ENCODE assay signal across 19 cellular contexts in the genomic region with DNA sequence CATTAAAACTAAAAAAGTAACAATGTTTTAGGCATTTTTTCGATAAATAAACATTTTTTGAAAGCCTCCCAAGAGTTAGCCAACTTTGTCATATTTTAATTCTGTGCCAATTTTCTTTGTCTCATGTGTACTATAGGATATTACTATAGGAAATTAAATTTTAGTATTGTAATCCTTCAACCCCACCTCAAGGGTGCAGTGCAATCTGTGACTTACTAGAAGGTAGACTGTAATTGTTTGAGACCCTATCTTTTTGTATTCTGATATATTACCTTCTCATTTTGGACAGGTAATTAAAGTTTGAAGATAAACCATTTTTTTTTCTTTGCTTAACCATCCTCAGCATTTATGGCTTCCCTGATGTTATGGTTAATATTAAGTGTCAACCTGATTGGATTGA.
"Had no signal": no experiment of that assay in that cellular context is flagged by ENCODE, and none has a peak within 500 bp of the region (broad histone marks: within the 10 kb centered on the region; RNA-seq: fewer than 3 reads in every experiment).

No MANE protein-coding gene starts in this region.

- H3K27ac Mint-ChIP-seq: effector memory CD8-positive, alpha-beta T cell; naive thymus-derived CD4-positive, alpha-beta T cell; nephron progenitor cell; stimulated activated naive B cell treated with anti-CD40 and anti-IgM and Interleukin-4, amounts not matched to agents 10 μg/mL and 1 μg/mL and 100 μg/mL, for 72 hours; stimulated activated naive CD8-positive, alpha-beta T cell treated with anti-CD3 and anti-CD28 coated beads, Interleukin-15, amount 100 ng/mL, for 72 hours had no signal

- H3K9me3 Mint-ChIP-seq: nephron progenitor cell had no signal

- H3K36me3 Mint-ChIP-seq: naive thymus-derived CD4-positive, alpha-beta T cell; stimulated activated naive B cell treated with anti-CD40 and anti-IgM and Interleukin-4, amounts not matched to agents 10 μg/mL and 1 μg/mL and 100 μg/mL, for 72 hours had no signal

- H3K4me1 ChIP-seq: heart right ventricle, spleen, testis, tibial nerve had no signal

- H3K27ac ChIP-seq: heart right ventricle, neutrophil, spleen, testis, tibial nerve had no signal

- H3K27me3 Mint-ChIP-seq: effector memory CD8-positive, alpha-beta T cell; naive thymus-derived CD4-positive, alpha-beta T cell; stimulated activated naive B cell treated with anti-CD40 and anti-IgM and Interleukin-4, amounts not matched to agents 10 μg/mL and 1 μg/mL and 100 μg/mL, for 72 hours; stimulated activated naive CD8-positive, alpha-beta T cell treated with anti-CD3 and anti-CD28 coated beads, Interleukin-15, amount 100 ng/mL, for 72 hours had no signal

- H3K9me3 ChIP-seq: neutrophil, testis, tibial nerve had no signal

- ATAC-seq: effector memory CD8-positive, alpha-beta T cell; heart right ventricle; left lobe of liver; naive thymus-derived CD4-positive, alpha-beta T cell; sciatic nerve; stimulated activated naive B cell treated with anti-CD40 and anti-IgM and Interleukin-4, amounts not matched to agents 10 μg/mL and 1 μg/mL and 100 μg/mL, for 72 hours; stimulated activated naive CD8-positive, alpha-beta T cell treated with anti-CD3 and anti-CD28 coated beads, Interleukin-15, amount 100 ng/mL, for 72 hours had no signal

- H3K4me3 ChIP-seq: heart right ventricle, spleen, testis, tibial nerve had no signal

- H3K4me3 Mint-ChIP-seq: effector memory CD8-positive, alpha-beta T cell; naive thymus-derived CD4-positive, alpha-beta T cell; nephron progenitor cell; stimulated activated naive B cell treated with anti-CD40 and anti-IgM and Interleukin-4, amounts not matched to agents 10 μg/mL and 1 μg/mL and 100 μg/mL, for 72 hours; stimulated activated naive CD8-positive, alpha-beta T cell treated with anti-CD3 and anti-CD28 coated beads, Interleukin-15, amount 100 ng/mL, for 72 hours had no signal

- DNase-seq: effector memory CD8-positive, alpha-beta T cell; heart right ventricle; hypothalamus; islet precursor cell; mammary epithelial cell; naive thymus-derived CD4-positive, alpha-beta T cell; nephron progenitor cell; posterior cingulate gyrus; spleen; stimulated activated CD4-positive, alpha-beta T cell treated with anti-CD3 and anti-CD28 coated beads, Interleukin-15, amount 100 ng/mL, for 24 hours; stimulated activated CD4-positive, alpha-beta T cell treated with anti-CD3 and anti-CD28 coated beads, Interleukin-1b, Interleukin-23, amount 100 ng/mL, for 48 hours; stimulated activated CD4-positive, alpha-beta T cell treated with anti-CD3 and anti-CD28 coated beads, Interleukin-4, amount 100 ng/mL, for 24 hours; stimulated activated naive B cell treated with anti-CD40 and anti-IgM and Interleukin-4, amounts not matched to agents 10 μg/mL and 1 μg/mL and 100 μg/mL, for 72 hours; stimulated activated naive CD8-positive, alpha-beta T cell treated with anti-CD3 and anti-CD28 coated beads, Interleukin-15, amount 100 ng/mL, for 72 hours; testis had no signal

- H3K27me3 ChIP-seq: heart right ventricle, neutrophil, spleen, testis, tibial nerve had no signal

- H3K36me3 ChIP-seq: heart right ventricle, neutrophil, spleen, tibial nerve had no signal

- H3K4me1 Mint-ChIP-seq: naive thymus-derived CD4-positive, alpha-beta T cell; nephron progenitor cell; stimulated activated naive B cell treated with anti-CD40 and anti-IgM and Interleukin-4, amounts not matched to agents 10 μg/mL and 1 μg/mL and 100 μg/mL, for 72 hours; stimulated activated naive CD8-positive, alpha-beta T cell treated with anti-CD3 and anti-CD28 coated beads, Interleukin-15, amount 100 ng/mL, for 72 hours had no signal
